Comparison of ENCODE assay signal across 12 cellular contexts in the genomic region with DNA sequence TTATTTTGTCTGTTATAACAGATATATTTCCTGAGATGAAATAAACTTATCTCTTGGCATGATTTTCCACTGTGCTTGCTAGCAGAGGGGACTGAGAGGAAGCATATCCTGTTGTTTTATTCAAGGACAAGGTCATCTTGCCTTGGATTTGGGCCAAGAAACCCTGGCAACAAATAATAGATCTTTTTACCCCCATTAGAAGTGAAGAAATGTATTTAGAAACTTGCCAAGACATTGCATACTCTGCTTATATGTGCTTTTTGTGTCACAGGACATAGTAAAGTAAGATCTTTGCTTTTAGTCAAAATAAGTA.
DNase-seq lines count a peak whose midpoint lies in the region; ATAC-seq, FAIRE-seq and TF ChIP-seq lines count a peak whose summit lies in the region.
"Had no signal": no experiment of that assay in that cellular context is flagged by ENCODE, and none has a peak within 500 bp of the region (broad histone marks: within the 10 kb centered on the region; RNA-seq: fewer than 3 reads in every experiment).

No MANE protein-coding gene starts in this region.

- CTCF ChIA-PET in A549 (lab: Yijun Ruan, JAX), result no interaction called here

- no peak for FAIRE-seq in A549 (lab: Jason Lieb, UNC)

- TF ChIP-seq RAD21 in A549 (conservative IDR thresholded peaks at IDR 0.05 in 1 of 2, IDR thresholded peaks at IDR 0.05 in 1 of 2) (no peak), liver (IDR thresholded peaks at IDR 0.05) (no peak)

- POLR2A ChIA-PET in A549 (lab: Yijun Ruan, JAX), result no interaction called here

- H3K4me1 ChIP-seq in A549, result peaks cover 22% of the 10 kb centered on the region
- H3K4me1 ChIP-seq in liver (ENCODE audit: control insufficient read depth in 4 of 4, insufficient read depth in 4 of 4, low read length in 3 of 4), result peaks cover 4 to 20% (median 11%) of the 10 kb centered on the region in 4 donors

- TF ChIP-seq EP300 in A549 (IDR thresholded peaks at IDR 0.05), result no peak

- no peak overlapping the region for H3K27ac ChIP-seq in A549
- no peak overlapping the region for H3K27ac ChIP-seq in liver (ENCODE audit: low read depth in 1 of 2, low read length in 2 of 2)
- H3K27ac ChIP-seq: VCaP had no signal

- H3K36me3 ChIP-seq in liver (ENCODE audit: control insufficient read depth in 4 of 4, insufficient read depth in 3 of 4, low read depth in 1 of 4, low read length in 3 of 4), result no peaks in the 10 kb centered on the region

- H3K9ac ChIP-seq in liver (ENCODE audit: low read depth in 1 of 2, low read length in 2 of 2), result no peak overlapping the region

- DNase-seq in A549 (ENCODE audit: low read depth in 1 of 2, low spot score in 1 of 2), result no peak
- DNase-seq in M059J (ENCODE audit: low read depth), result peak; percentile 46
- DNase-seq in choroid plexus epithelial cell (ENCODE audit: low read depth), result peak; percentile 63
- no peak for DNase-seq in NCI-H2196 treated with DMSO at 0.1 percent for 48 hours (lab: John Stamatoyannopoulos, UW; ENCODE audit: unreplicated experiment)
- DNase-seq in stimulated activated naive CD4-positive, alpha-beta T cell treated with Interleukin-2 at 50 U/mL for 16 hours (lab: John Stamatoyannopoulos, UW), result no peak
- no peak for DNase-seq in DMS114 treated with DMSO at 0.1 percent for 48 hours (lab: John Stamatoyannopoulos, UW; ENCODE audit: unreplicated experiment)
- DNase-seq: activated T-cell treated with anti-CD3 and anti-CD28 coated beads, Interleukin-2, amount 50 U/mL, for 1 hour; amygdala; NCI-H1930 had no signal

- TF ChIP-seq POLR2A in A549 (IDR thresholded peaks at IDR 0.05; ENCODE audit: low read length), result no peak

- TF ChIP-seq CTCF in A549 (IDR thresholded peaks at IDR 0.05), result no peak
- TF ChIP-seq CTCF in choroid plexus epithelial cell (conservative IDR thresholded peaks at IDR 0.05; ENCODE audit: low read depth, low read length), result no peak
- no peak for TF ChIP-seq CTCF in liver (IDR thresholded peaks at IDR 0.05; ENCODE audit: low read depth, low read length, missing input control)

- no peak overlapping the region for H3K4me3 ChIP-seq in A549
- H3K4me3 ChIP-seq in choroid plexus epithelial cell (ENCODE audit: low read depth, low read length), result no peak overlapping the region
- no peak overlapping the region for H3K4me3 ChIP-seq in liver (ENCODE audit: low read depth in 1 of 3, low read length in 3 of 3)

- H3K27me3 ChIP-seq in liver (ENCODE audit: control insufficient read depth in 4 of 4, insufficient read depth in 4 of 4, low read length in 3 of 4), result no peaks in the 10 kb centered on the region

- H3K4me2 ChIP-seq in A549, result 0 out of 3 replicates have a peak overlapping the region, but pooled peaks have one; percentile 14

- ATAC-seq in A549 (no peak), HG02840 (IDR thresholded peaks at IDR 0.05; ENCODE audit: low FRiP score, unreplicated experiment) (no peak)

- H3K9me3 ChIP-seq in A549 (no peaks in the 10 kb centered on the region), liver (ENCODE audit: control insufficient read depth in 4 of 4, low read length in 3 of 4) (no peaks in the 10 kb centered on the region)

TF ChIP-seq in A549, 52 proteins besides CTCF, POLR2A, EP300 and RAD21:
- TF ChIP-seq CHD4 (IDR thresholded peaks at IDR 0.05; ENCODE audit: borderline replicate concordance) (no peak), RFX5 (IDR thresholded peaks at IDR 0.05) (no peak), POLR2AphosphoS2 (conservative IDR thresholded peaks at IDR 0.05; ENCODE audit: low read length) (no peak), CBX8 (IDR thresholded peaks at IDR 0.05) (no peak), E2F6 (IDR thresholded peaks at IDR 0.05; ENCODE audit: borderline replicate concordance, low read depth) (no peak), FOSB (CRISPR knock-in tag; IDR thresholded peaks at IDR 0.05) (no peak), ELK1 (IDR thresholded peaks at IDR 0.05; ENCODE audit: low read depth, low read length) (no peak), EHF (CRISPR knock-in tag; IDR thresholded peaks at IDR 0.05) (no peak), HOXA7 (CRISPR knock-in tag; IDR thresholded peaks at IDR 0.05) (no peak), RNF2 (IDR thresholded peaks at IDR 0.05; ENCODE audit: borderline replicate concordance, low read depth) (no peak), ZNF302 (CRISPR knock-in tag; IDR thresholded peaks at IDR 0.05) (no peak), CHD2 (IDR thresholded peaks at IDR 0.05; ENCODE audit: low read length, partially characterized antibody) (no peak), MAX (IDR thresholded peaks at IDR 0.05) (no peak), HDAC2 (IDR thresholded peaks at IDR 0.05) (no peak), MAZ (IDR thresholded peaks at IDR 0.05; ENCODE audit: borderline replicate concordance, low read depth, low read length) (no peak)
- TF ChIP-seq, protein P1, sequence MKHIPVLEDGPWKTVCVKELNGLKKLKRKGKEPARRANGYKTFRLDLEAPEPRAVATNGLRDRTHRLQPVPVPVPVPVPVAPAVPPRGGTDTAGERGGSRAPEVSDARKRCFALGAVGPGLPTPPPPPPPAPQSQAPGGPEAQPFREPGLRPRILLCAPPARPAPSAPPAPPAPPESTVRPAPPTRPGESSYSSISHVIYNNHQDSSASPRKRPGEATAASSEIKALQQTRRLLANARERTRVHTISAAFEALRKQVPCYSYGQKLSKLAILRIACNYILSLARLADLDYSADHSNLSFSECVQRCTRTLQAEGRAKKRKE (CRISPR knock-in tag; IDR thresholded peaks at IDR 0.05; ENCODE audit: low read depth), result no peak

TF ChIP-seq in liver, 16 proteins besides CTCF, POLR2A, EP300 and RAD21:
- peak; percentile 72 for TF ChIP-seq NR2F2 (IDR thresholded peaks at IDR 0.05)
- no peak for TF ChIP-seq ZBTB33 (IDR thresholded peaks at IDR 0.05)
- no peak for TF ChIP-seq RXRA (IDR thresholded peaks at IDR 0.05)

Comparison
In these comparisons a context has a peak if more than half of its experiments do, and no peak if none do; other contexts are left out.
1. DNase-seq: peak in M059J (single experiment) and choroid plexus epithelial cell (single experiment); none in A549 (0 of 2), NCI-H2196 treated with DMSO at 0.1 percent for 48 hours (single experiment), stimulated activated naive CD4-positive, alpha-beta T cell treated with Interleukin-2 at 50 U/mL for 16 hours (single experiment) and DMS114 treated with DMSO at 0.1 percent for 48 hours (single experiment).